2 cellular contexts compared by ENCODE assay signal in the genomic region with DNA sequence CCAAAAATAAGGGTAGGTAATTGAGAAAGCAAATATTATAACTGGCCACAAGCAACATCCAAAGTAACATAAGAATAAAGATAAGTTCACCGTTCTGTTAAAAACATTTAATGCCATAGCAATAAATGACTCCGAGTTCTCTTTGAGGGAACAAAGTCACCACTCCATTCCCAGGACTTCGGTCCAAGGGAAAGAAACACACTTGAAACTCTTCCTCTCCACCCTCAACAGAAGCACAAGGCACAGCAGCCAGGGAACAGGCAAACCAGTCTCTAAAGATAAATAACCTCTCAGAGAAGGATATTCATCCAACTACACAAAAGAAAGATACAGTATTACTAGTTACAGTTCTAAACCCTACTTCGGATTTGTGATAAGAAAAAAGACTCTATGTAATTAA.
TF ChIP-seq lines count a peak whose summit lies in the region.

No MANE protein-coding gene starts in this region.

TF ChIP-seq in SK-N-SH, 30 proteins besides CTCF, POLR2A, EP300 and RAD21 (continued from another document):
- TF ChIP-seq, protein P1, sequence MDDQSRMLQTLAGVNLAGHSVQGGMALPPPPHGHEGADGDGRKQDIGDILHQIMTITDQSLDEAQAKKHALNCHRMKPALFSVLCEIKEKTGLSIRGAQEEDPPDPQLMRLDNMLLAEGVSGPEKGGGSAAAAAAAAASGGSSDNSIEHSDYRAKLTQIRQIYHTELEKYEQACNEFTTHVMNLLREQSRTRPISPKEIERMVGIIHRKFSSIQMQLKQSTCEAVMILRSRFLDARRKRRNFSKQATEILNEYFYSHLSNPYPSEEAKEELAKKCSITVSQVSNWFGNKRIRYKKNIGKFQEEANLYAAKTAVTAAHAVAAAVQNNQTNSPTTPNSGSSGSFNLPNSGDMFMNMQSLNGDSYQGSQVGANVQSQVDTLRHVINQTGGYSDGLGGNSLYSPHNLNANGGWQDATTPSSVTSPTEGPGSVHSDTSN (IDR thresholded peaks at IDR 0.05) = no peak
- TF ChIP-seq JUND (IDR thresholded peaks at IDR 0.05) (no peak), NFIC (IDR thresholded peaks at IDR 0.05; ENCODE audit: borderline replicate concordance) (no peak), FOXJ3 (CRISPR knock-in tag; IDR thresholded peaks at IDR 0.05) (no peak), MXI1 (IDR thresholded peaks at IDR 0.05; ENCODE audit: low read depth, low read length) (no peak)
- TF ChIP-seq, protein P2, sequence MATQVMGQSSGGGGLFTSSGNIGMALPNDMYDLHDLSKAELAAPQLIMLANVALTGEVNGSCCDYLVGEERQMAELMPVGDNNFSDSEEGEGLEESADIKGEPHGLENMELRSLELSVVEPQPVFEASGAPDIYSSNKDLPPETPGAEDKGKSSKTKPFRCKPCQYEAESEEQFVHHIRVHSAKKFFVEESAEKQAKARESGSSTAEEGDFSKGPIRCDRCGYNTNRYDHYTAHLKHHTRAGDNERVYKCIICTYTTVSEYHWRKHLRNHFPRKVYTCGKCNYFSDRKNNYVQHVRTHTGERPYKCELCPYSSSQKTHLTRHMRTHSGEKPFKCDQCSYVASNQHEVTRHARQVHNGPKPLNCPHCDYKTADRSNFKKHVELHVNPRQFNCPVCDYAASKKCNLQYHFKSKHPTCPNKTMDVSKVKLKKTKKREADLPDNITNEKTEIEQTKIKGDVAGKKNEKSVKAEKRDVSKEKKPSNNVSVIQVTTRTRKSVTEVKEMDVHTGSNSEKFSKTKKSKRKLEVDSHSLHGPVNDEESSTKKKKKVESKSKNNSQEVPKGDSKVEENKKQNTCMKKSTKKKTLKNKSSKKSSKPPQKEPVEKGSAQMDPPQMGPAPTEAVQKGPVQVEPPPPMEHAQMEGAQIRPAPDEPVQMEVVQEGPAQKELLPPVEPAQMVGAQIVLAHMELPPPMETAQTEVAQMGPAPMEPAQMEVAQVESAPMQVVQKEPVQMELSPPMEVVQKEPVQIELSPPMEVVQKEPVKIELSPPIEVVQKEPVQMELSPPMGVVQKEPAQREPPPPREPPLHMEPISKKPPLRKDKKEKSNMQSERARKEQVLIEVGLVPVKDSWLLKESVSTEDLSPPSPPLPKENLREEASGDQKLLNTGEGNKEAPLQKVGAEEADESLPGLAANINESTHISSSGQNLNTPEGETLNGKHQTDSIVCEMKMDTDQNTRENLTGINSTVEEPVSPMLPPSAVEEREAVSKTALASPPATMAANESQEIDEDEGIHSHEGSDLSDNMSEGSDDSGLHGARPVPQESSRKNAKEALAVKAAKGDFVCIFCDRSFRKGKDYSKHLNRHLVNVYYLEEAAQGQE (IDR thresholded peaks at IDR 0.05; ENCODE audit: low read depth, low read length) = no peak

TF ChIP-seq in SK-N-SH treated with all-trans-retinoic acid at 6 μM for 48 hours, 23 proteins besides CTCF, POLR2A, EP300 and RAD21 (continued from another document):
- TF ChIP-seq, protein P3, sequence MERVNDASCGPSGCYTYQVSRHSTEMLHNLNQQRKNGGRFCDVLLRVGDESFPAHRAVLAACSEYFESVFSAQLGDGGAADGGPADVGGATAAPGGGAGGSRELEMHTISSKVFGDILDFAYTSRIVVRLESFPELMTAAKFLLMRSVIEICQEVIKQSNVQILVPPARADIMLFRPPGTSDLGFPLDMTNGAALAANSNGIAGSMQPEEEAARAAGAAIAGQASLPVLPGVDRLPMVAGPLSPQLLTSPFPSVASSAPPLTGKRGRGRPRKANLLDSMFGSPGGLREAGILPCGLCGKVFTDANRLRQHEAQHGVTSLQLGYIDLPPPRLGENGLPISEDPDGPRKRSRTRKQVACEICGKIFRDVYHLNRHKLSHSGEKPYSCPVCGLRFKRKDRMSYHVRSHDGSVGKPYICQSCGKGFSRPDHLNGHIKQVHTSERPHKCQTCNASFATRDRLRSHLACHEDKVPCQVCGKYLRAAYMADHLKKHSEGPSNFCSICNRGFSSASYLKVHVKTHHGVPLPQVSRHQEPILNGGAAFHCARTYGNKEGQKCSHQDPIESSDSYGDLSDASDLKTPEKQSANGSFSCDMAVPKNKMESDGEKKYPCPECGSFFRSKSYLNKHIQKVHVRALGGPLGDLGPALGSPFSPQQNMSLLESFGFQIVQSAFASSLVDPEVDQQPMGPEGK (CRISPR knock-in tag; IDR thresholded peaks at IDR 0.05; ENCODE audit: borderline replicate concordance) = no peak
- TF ChIP-seq, protein P4, sequence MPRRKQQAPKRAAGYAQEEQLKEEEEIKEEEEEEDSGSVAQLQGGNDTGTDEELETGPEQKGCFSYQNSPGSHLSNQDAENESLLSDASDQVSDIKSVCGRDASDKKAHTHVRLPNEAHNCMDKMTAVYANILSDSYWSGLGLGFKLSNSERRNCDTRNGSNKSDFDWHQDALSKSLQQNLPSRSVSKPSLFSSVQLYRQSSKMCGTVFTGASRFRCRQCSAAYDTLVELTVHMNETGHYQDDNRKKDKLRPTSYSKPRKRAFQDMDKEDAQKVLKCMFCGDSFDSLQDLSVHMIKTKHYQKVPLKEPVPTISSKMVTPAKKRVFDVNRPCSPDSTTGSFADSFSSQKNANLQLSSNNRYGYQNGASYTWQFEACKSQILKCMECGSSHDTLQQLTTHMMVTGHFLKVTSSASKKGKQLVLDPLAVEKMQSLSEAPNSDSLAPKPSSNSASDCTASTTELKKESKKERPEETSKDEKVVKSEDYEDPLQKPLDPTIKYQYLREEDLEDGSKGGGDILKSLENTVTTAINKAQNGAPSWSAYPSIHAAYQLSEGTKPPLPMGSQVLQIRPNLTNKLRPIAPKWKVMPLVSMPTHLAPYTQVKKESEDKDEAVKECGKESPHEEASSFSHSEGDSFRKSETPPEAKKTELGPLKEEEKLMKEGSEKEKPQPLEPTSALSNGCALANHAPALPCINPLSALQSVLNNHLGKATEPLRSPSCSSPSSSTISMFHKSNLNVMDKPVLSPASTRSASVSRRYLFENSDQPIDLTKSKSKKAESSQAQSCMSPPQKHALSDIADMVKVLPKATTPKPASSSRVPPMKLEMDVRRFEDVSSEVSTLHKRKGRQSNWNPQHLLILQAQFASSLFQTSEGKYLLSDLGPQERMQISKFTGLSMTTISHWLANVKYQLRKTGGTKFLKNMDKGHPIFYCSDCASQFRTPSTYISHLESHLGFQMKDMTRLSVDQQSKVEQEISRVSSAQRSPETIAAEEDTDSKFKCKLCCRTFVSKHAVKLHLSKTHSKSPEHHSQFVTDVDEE (CRISPR knock-in tag; IDR thresholded peaks at IDR 0.05) = no peak
- TF ChIP-seq TOX (CRISPR knock-in tag; IDR thresholded peaks at IDR 0.05; ENCODE audit: borderline replicate concordance) (no peak), ISL1 (CRISPR knock-in tag; IDR thresholded peaks at IDR 0.05) (no peak), SNAI2 (CRISPR knock-in tag; IDR thresholded peaks at IDR 0.05) (no peak), BACH2 (CRISPR knock-in tag; IDR thresholded peaks at IDR 0.05; ENCODE audit: borderline replicate concordance) (no peak)
